Comparison of ENCODE assay signal across 23 cellular contexts in the genomic region with DNA sequence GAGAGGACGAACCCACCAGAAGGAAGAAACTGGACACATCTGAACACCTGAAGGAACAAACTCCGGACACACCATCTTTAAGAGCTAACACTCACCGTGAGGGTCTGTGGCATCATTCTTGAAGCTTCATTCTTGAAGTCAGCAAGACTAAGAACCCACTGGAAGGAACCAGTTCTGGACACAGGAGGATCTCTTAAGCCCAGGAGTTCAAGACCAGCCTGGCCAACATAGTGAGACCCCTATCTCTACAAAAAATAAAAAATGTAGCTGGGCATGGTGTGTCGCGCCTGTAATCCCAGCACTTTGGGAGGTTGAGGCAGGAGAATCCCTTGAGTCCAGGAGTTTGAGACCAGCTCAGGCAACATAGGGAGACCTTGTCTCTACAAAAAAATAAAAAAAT.
"Had no signal": no experiment of that assay in that cellular context is flagged by ENCODE, and none has a peak within 500 bp of the region (broad histone marks: within the 10 kb centered on the region; RNA-seq: fewer than 3 reads in every experiment).

No MANE protein-coding gene starts in this region.

- H3K27ac ChIP-seq: breast epithelium, spleen, tibial nerve had no signal

- H3K4me1 ChIP-seq: breast epithelium had no signal

- DNase-seq: activated CD4-positive, alpha-beta T cell treated with anti-CD3 and anti-CD28 coated beads, Interleukin-2, amount 50 U/mL, for 1 hour; activated naive CD4-positive, alpha-beta T cell treated with Interleukin-2 at 50 U/mL for 16 hours; cerebellar nuclear complex; cortex of kidney; hypothalamus; islet precursor cell; nucleus accumbens; posterior cingulate gyrus; spleen; stimulated activated CD4-positive, alpha-beta T cell treated with anti-CD3 and anti-CD28 coated beads, Interleukin-4, amount 100 ng/mL, for 4 hours; stimulated activated naive B cell treated with anti-CD40 and anti-IgM and Interleukin-4, amounts not matched to agents 10 μg/mL and 1 μg/mL and 100 μg/mL, for 72 hours; substantia nigra; SW 1271 had no signal

- H3K27ac Mint-ChIP-seq: nephron; stimulated activated naive B cell treated with anti-CD40 and anti-IgM and Interleukin-4, amounts not matched to agents 10 μg/mL and 1 μg/mL and 100 μg/mL, for 72 hours had no signal

- H3K9me3 Mint-ChIP-seq: nephron; stimulated activated naive B cell treated with anti-CD40 and anti-IgM and Interleukin-4, amounts not matched to agents 10 μg/mL and 1 μg/mL and 100 μg/mL, for 72 hours had no signal

- H3K4me3 ChIP-seq: breast epithelium, lung, spleen, tibial nerve had no signal

- H3K36me3 ChIP-seq: breast epithelium had no signal

- ATAC-seq: left lobe of liver; stimulated activated naive B cell treated with anti-CD40 and anti-IgM and Interleukin-4, amounts not matched to agents 10 μg/mL and 1 μg/mL and 100 μg/mL, for 72 hours had no signal

- H3K27me3 ChIP-seq: breast epithelium, tibial nerve had no signal

- H3K9me3 ChIP-seq: breast epithelium, spleen, tibial nerve had no signal

- H3K4me3 Mint-ChIP-seq: nephron; stimulated activated naive B cell treated with anti-CD40 and anti-IgM and Interleukin-4, amounts not matched to agents 10 μg/mL and 1 μg/mL and 100 μg/mL, for 72 hours had no signal

- FAIRE-seq: astrocyte, endometrium, frontal cortex, TTC549, urothelium cell line had no signal
